18 cellular contexts compared by ENCODE assay signal in genomic region chr9:135249191-135249590, GRCh38.
"Had no signal": no experiment of that assay in that cellular context is flagged by ENCODE, and none has a peak within 500 bp of the region (broad histone marks: within the 10 kb centered on the region; RNA-seq: fewer than 3 reads in every experiment).

No MANE protein-coding gene starts in this region.

- H3K4me1 ChIP-seq: esophagus muscularis mucosa, gastrocnemius medialis, transverse colon had no signal

- H3K27ac ChIP-seq: epithelial cell of prostate, esophagus muscularis mucosa, gastrocnemius medialis, ovary, skin epidermis, stomach, thoracic aorta, transverse colon had no signal

- H3K4me3 ChIP-seq: esophagus muscularis mucosa, gastrocnemius medialis, mucosa of descending colon, ovary, skin epidermis, stomach, thoracic aorta, transverse colon had no signal

- H3K9me3 ChIP-seq: esophagus muscularis mucosa, gastrocnemius medialis, mucosa of descending colon, ovary, stomach, thoracic aorta, transverse colon had no signal

- ATAC-seq: effector memory CD8-positive, alpha-beta T cell; gastrocnemius medialis; left colon; mucosa of descending colon; naive thymus-derived CD8-positive, alpha-beta T cell; sciatic nerve had no signal

- FAIRE-seq: keratinocyte had no signal

- H3K36me3 ChIP-seq: esophagus muscularis mucosa, gastrocnemius medialis, ovary, stomach, thoracic aorta, transverse colon had no signal

- H3K27me3 ChIP-seq: ovary had no signal

- DNase-seq: effector memory CD8-positive, alpha-beta T cell; gastrocnemius medialis; immature natural killer cell; left colon; ovary; stimulated activated CD4-positive, alpha-beta T cell treated with anti-CD3 and anti-CD28 coated beads, Interleukin-12 subunit alpha, Interleukin-12 subunit beta, amount 100 ng/mL, for 4 hours; stimulated activated naive CD4-positive, alpha-beta T cell; stomach; substantia nigra; transverse colon had no signal
